12 cellular contexts compared by ENCODE assay signal in genomic region chr1:218480137-218480536, GRCh38.
DNase-seq lines count a peak whose midpoint lies in the region; ATAC-seq, FAIRE-seq and TF ChIP-seq lines count a peak whose summit lies in the region.
"Had no signal": no experiment of that assay in that cellular context is flagged by ENCODE, and none has a peak within 500 bp of the region (broad histone marks: within the 10 kb centered on the region; RNA-seq: fewer than 3 reads in every experiment).

No MANE protein-coding gene starts in this region.

- H3K9me3 ChIP-seq in PC-3 (ENCODE audit: low read length) (peaks cover 4% of the 10 kb centered on the region; the same call in 1 of the 2 replicates), duodenal mucosa (ENCODE audit: control insufficient read depth in 1 of 2, low read length in 2 of 2) (no peaks in the 10 kb centered on the region), lower lobe of right lung (no peaks in the 10 kb centered on the region), upper lobe of left lung (no peaks in the 10 kb centered on the region), Peyer's patch (no peaks in the 10 kb centered on the region)

- H3K4me1 ChIP-seq in PC-3 (ENCODE audit: insufficient read depth, low read length) (peaks cover 57% of the 10 kb centered on the region), duodenal mucosa (ENCODE audit: control insufficient read depth in 1 of 2, insufficient read depth in 2 of 2, low read length in 2 of 2) (peaks cover 0 to 17% of the 10 kb centered on the region in 2 donors), lower lobe of right lung (peaks cover 25% of the 10 kb centered on the region), upper lobe of left lung (peaks cover 6 to 20% (median 12%) of the 10 kb centered on the region in 4 donors), Peyer's patch (no peaks in the 10 kb centered on the region)

- no peaks in the 10 kb centered on the region for H3K9me2 ChIP-seq in PC-3 (replicated peaks; ENCODE audit: low read length)

- 72 to 85% methylated on average over 3 of the region's 3 CpGs for WGBS in upper lobe of left lung, 2 donors

- H3K4me3 ChIP-seq in PC-3 (ENCODE audit: low read length) (no peak overlapping the region), duodenal mucosa (ENCODE audit: low read depth in 1 of 2, low read length in 2 of 2) (no peak overlapping the region), lower lobe of right lung (no peak overlapping the region), upper lobe of left lung (no peak overlapping the region), Peyer's patch (no peak overlapping the region)
- H3K4me3 ChIP-seq: GM23338 had no signal

- TF ChIP-seq EP300 in upper lobe of left lung (IDR thresholded peaks at IDR 0.05): no peak

- ATAC-seq in PC-3 (no peak), lower lobe of right lung (peak in 1 of 2 donors; percentile 64), upper lobe of left lung (ENCODE audit: low FRiP score in 2 of 2) (peak; percentile 62 to 80), GM19035 (IDR thresholded peaks at IDR 0.05; ENCODE audit: unreplicated experiment) (no peak)
- ATAC-seq: GM23338 had no signal

- BruUV-seq in PC-3 (replicated peaks; lab: Mats Ljungman, UMichigan): no TSS peak

- H3K27me3 ChIP-seq in PC-3 (ENCODE audit: low read length) (no peaks in the 10 kb centered on the region), duodenal mucosa (ENCODE audit: control insufficient read depth in 1 of 2, insufficient read depth in 2 of 2, low read length in 2 of 2) (no peaks in the 10 kb centered on the region), lower lobe of right lung (ENCODE audit: low read depth) (no peaks in the 10 kb centered on the region), upper lobe of left lung (no peaks in the 10 kb centered on the region), Peyer's patch (no peaks in the 10 kb centered on the region)

- no peak for FAIRE-seq in GM19239 (lab: Jason Lieb, UNC)

- H3K4me2 ChIP-seq in PC-3 (ENCODE audit: low read length): peak overlapping the region; percentile 8; the same call in 1 of the 2 replicates
- H3K4me2 ChIP-seq: GM23338 had no signal

- H3K27ac ChIP-seq in PC-3 (ENCODE audit: low read length) (peak overlapping the region; percentile 74), duodenal mucosa (ENCODE audit: low read depth, low read length) (peak overlapping the region; percentile 30), lower lobe of right lung (peak overlapping the region; percentile 66), upper lobe of left lung (peak overlapping the region in 3 of 4 donors; percentile 15 to 42 (median 17)), Peyer's patch (peak overlapping the region in 2 of 4 donors; percentile 26 to 64)

- H4K20me1 ChIP-seq in PC-3 (ENCODE audit: low read length): no peaks in the 10 kb centered on the region

- H3K9ac ChIP-seq in PC-3 (ENCODE audit: low read length): peak overlapping the region; percentile 8; the same call in 1 of the 2 replicates
- no peak overlapping the region for H3K9ac ChIP-seq in duodenal mucosa (ENCODE audit: low read depth in 1 of 2, low read length in 2 of 2)

- TF ChIP-seq CTCF in PC-3 (conservative IDR thresholded peaks at IDR 0.05; ENCODE audit: low read depth, low read length) (no peak), lower lobe of right lung (IDR thresholded peaks at IDR 0.05) (no peak), upper lobe of left lung (IDR thresholded peaks at IDR 0.05) (no peak), Peyer's patch (IDR thresholded peaks at IDR 0.05) (no peak)

- CTCF ChIA-PET in PC-3 (lab: Charles Lee): no interaction called here

- intact Hi-C loops in PC-3 (cut with micrococcal nuclease) (loop anchor here (1.0 to 5.0 kb wide), 5 partner anchors 16 to 226 kb away; no protein-coding TSS in a partner anchor), lower lobe of right lung (cut with DNase I) (no loop called here)

- TF ChIP-seq POLR2A in upper lobe of left lung (IDR thresholded peaks at IDR 0.05) (no peak), Peyer's patch (IDR thresholded peaks at IDR 0.05) (no peak)

- peaks cover 15% of the 10 kb centered on the region for H3F3A ChIP-seq in PC-3 (ENCODE audit: low read length, unreplicated experiment)

- peak; percentile 83 for DNase-seq in PC-3
- no peak for DNase-seq in lower lobe of right lung
- no peak for DNase-seq in upper lobe of left lung
- no peak for DNase-seq in GM19239 (ENCODE audit: insufficient read length, low spot score)
- DNase-seq in Peyer's patch: no peak
- DNase-seq: activated CD4-positive, CD25-positive, alpha-beta regulatory T cell; activated naive CD8-positive, alpha-beta T cell treated with anti-CD3 and anti-CD28 coated beads, Interleukin-2, amount 10 ng/mL, durations not matched to agents 7 days and 5 days; NCI-H446; stimulated activated CD4-positive, alpha-beta T cell treated with anti-CD3 and anti-CD28 coated beads, Interleukin-2, amount 100 ng/mL, for 48 hours had no signal

- H2AFZ ChIP-seq in PC-3 (ENCODE audit: low read length): no peak overlapping the region
- H2AFZ ChIP-seq: GM23338 had no signal

- POLR2A ChIA-PET in PC-3 (lab: Charles Lee; ENCODE audit: unreplicated experiment): interaction anchor here (0.6 kb wide), 1 partner anchor 133 kb away, joined by 3 read pairs; no protein-coding TSS in a partner anchor

- H3K79me2 ChIP-seq in PC-3 (ENCODE audit: low read length): no peaks in the 10 kb centered on the region

- no peaks in the 10 kb centered on the region for H3K36me3 ChIP-seq in PC-3 (ENCODE audit: low read depth, low read length)
- H3K36me3 ChIP-seq in duodenal mucosa (ENCODE audit: control insufficient read depth in 1 of 2, insufficient read depth in 2 of 2, low read length in 2 of 2): no peaks in the 10 kb centered on the region
- H3K36me3 ChIP-seq in lower lobe of right lung: no peaks in the 10 kb centered on the region
- H3K36me3 ChIP-seq in upper lobe of left lung: no peaks in the 10 kb centered on the region
- H3K36me3 ChIP-seq in Peyer's patch: no peaks in the 10 kb centered on the region

Comparison
In these comparisons a context has a peak if more than half of its experiments do, and no peak if none do; other contexts are left out.
1. ATAC-seq: peak in upper lobe of left lung (2 of 2); none in PC-3 (single experiment) and GM19035 (single experiment).